In the genomic region with DNA sequence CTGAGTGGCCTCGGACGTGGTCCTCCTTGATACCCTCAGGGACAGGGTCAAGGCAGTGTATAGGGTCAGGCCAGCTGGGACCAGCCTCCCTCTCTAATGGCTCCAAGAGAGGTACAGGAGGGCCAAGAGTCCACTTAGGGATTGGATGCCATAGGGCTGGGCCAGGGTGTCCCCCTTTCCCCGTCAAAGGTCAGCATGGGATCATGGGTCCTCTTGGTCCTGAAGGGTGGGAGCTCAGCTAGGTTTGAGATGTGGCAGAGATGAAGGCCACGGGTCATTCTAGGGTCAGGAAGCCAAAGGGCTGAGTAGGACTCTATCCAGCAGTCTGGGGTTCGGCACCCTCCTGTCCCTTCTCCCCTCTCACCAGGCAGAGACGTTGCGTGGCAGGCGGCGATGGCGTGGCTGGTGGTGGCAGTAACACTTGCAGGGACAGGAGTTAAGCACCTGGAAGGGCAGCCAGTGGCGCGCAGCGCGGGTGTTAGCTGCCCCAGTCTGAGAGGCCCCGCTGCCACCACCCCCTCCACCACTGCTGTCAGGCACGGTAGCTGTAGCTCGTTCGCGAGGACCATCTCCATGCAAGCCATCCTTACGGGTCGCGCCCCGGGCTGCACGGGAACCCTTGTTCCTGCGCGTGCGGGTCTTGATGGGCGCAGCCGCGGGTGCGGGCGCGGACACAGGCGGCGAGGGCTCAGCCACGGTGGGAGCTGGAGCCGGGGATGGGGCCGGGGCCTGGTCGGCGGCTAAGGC, we compare ENCODE assay signal across 29 cellular contexts. TPM values are rescaled to one million over a fixed set of nuclear protein-coding genes. Genes with fewer than 3 reads are reported as not detected.
DNase-seq lines count a peak whose midpoint lies in the region; ATAC-seq, FAIRE-seq and TF ChIP-seq lines count a peak whose summit lies in the region.
"Had no signal": no experiment of that assay in that cellular context is flagged by ENCODE, and none has a peak within 500 bp of the region (broad histone marks: within the 10 kb centered on the region; RNA-seq: fewer than 3 reads in every experiment).

No MANE protein-coding gene starts in this region.

- intact Hi-C loops in activated CD4-positive, alpha-beta T cell treated with anti-CD3 and anti-CD28 coated beads, Interleukin-2, amount 10 ng/mL, durations not matched to agents 24 days and 14 days (cut with micrococcal nuclease), result no loop called here
- intact Hi-C loops in body of pancreas (cut with DNase I), result no loop called here

- DNase-seq in activated CD4-positive, alpha-beta T cell treated with anti-CD3 and anti-CD28 coated beads, Interleukin-2, amount 10 ng/mL, durations not matched to agents 24 days and 14 days, result no peak
- DNase-seq in activated CD4-positive, alpha-beta T cell treated with anti-CD3 and anti-CD28 coated beads, Interleukin-2, amount 50 U/mL, for 4 hours, result no peak
- DNase-seq in H7 (no peak), bronchial epithelial cell (ENCODE audit: low read depth) (no peak), progenitor cell of endocrine pancreas (ENCODE audit: low spot score, unreplicated experiment) (no peak), body of pancreas (no peak)
- no peak for DNase-seq in activated CD4-positive, alpha-beta memory T cell treated with anti-CD3 and anti-CD28 coated beads, Interleukin-2, amount 10 ng/mL, durations not matched to agents 7 days and 5 days
- DNase-seq: activated CD8-positive, alpha-beta T cell treated with anti-CD3 and anti-CD28 coated beads, Interleukin-2, amount 10 ng/mL, durations not matched to agents 7 days and 5 days; activated naive CD4-positive, alpha-beta T cell; Calu3; DND-41; esophagus squamous epithelium; lower lobe of right lung; MG63; mucosa of descending colon; NCI-H1417; NCI-H2081; NCI-H345; NCI-H774 had no signal

- H3K4me3 Mint-ChIP-seq in activated CD4-positive, alpha-beta T cell treated with anti-CD3 and anti-CD28 coated beads, Interleukin-2, amount 10 ng/mL, durations not matched to agents 24 days and 14 days, result peak overlapping the region; percentile 19
- H3K4me3 Mint-ChIP-seq in progenitor cell of endocrine pancreas (ENCODE audit: low read depth), result no peak overlapping the region
- no peak overlapping the region for H3K4me3 Mint-ChIP-seq in activated CD4-positive, alpha-beta memory T cell treated with anti-CD3 and anti-CD28 coated beads, Interleukin-2, amount 10 ng/mL, durations not matched to agents 7 days and 5 days
- H3K4me3 Mint-ChIP-seq: activated CD8-positive, alpha-beta T cell treated with anti-CD3 and anti-CD28 coated beads, Interleukin-2, amount 10 ng/mL, durations not matched to agents 7 days and 5 days had no signal

- ATAC-seq in body of pancreas, result no peak
- ATAC-seq in HG02759 (IDR thresholded peaks at IDR 0.05; ENCODE audit: unreplicated experiment), result no peak
- ATAC-seq: activated CD8-positive, alpha-beta T cell treated with anti-CD3 and anti-CD28 coated beads, Interleukin-2, amount 10 ng/mL, durations not matched to agents 7 days and 5 days; gastrocnemius medialis; HCT116; lower lobe of right lung; mucosa of descending colon had no signal

- peaks cover 11% of the 10 kb centered on the region for H3K27me3 Mint-ChIP-seq in activated CD4-positive, alpha-beta T cell treated with anti-CD3 and anti-CD28 coated beads, Interleukin-2, amount 10 ng/mL, durations not matched to agents 24 days and 14 days
- peaks cover 4% of the 10 kb centered on the region for H3K27me3 Mint-ChIP-seq in progenitor cell of endocrine pancreas
- peaks cover 19% of the 10 kb centered on the region for H3K27me3 Mint-ChIP-seq in activated CD4-positive, alpha-beta memory T cell treated with anti-CD3 and anti-CD28 coated beads, Interleukin-2, amount 10 ng/mL, durations not matched to agents 7 days and 5 days

- no peak for TF ChIP-seq CTCF in bronchial epithelial cell (IDR thresholded peaks at IDR 0.05; ENCODE audit: insufficient read depth, low read length, severe bottlenecking)
- no peak for TF ChIP-seq CTCF in progenitor cell of endocrine pancreas (IDR thresholded peaks at IDR 0.05; ENCODE audit: unreplicated experiment)
- TF ChIP-seq CTCF in body of pancreas (IDR thresholded peaks at IDR 0.05), result no peak

- H3K27ac ChIP-seq in body of pancreas, result no peak overlapping the region
- H3K27ac ChIP-seq: breast epithelium, esophagus squamous epithelium, gastrocnemius medialis, lower lobe of right lung, upper lobe of left lung had no signal

- H3K4me3 ChIP-seq in H7 (ENCODE audit: insufficient read depth, low read depth, low read length) (peak overlapping the region; percentile 59; the same call in 1 of the 2 replicates), bronchial epithelial cell (ENCODE audit: low read depth, low read length) (no peak overlapping the region), body of pancreas (no peak overlapping the region)
- H3K4me3 ChIP-seq: breast epithelium, esophagus squamous epithelium, gastrocnemius medialis, lower lobe of right lung, MG63, mucosa of descending colon, upper lobe of left lung had no signal

- H3K36me3 ChIP-seq in H7 (replicated peaks; ENCODE audit: control insufficient read depth, insufficient read depth, low read length) (peaks cover 16% of the 10 kb centered on the region), bronchial epithelial cell (ENCODE audit: control insufficient read depth, insufficient read depth, low read length) (peaks cover 18% of the 10 kb centered on the region), body of pancreas (replicated peaks in 1 of 2; ENCODE audit: insufficient read depth in 1 of 2, low read depth in 2 of 2) (peaks cover 12 to 25% of the 10 kb centered on the region in 2 donors)

- H3K4me1 Mint-ChIP-seq in activated CD4-positive, alpha-beta T cell treated with anti-CD3 and anti-CD28 coated beads, Interleukin-2, amount 10 ng/mL, durations not matched to agents 24 days and 14 days, result peaks cover 16% of the 10 kb centered on the region
- H3K4me1 Mint-ChIP-seq in progenitor cell of endocrine pancreas (ENCODE audit: low read depth), result peaks cover 9% of the 10 kb centered on the region
- H3K4me1 Mint-ChIP-seq in activated CD4-positive, alpha-beta memory T cell treated with anti-CD3 and anti-CD28 coated beads, Interleukin-2, amount 10 ng/mL, durations not matched to agents 7 days and 5 days, result peaks cover 31% of the 10 kb centered on the region

- H3K27me3 ChIP-seq in H7 (ENCODE audit: control insufficient read depth, insufficient read depth, low read length) (peaks cover 20% of the 10 kb centered on the region), bronchial epithelial cell (ENCODE audit: control insufficient read depth, insufficient read depth, low read length) (no peaks in the 10 kb centered on the region), body of pancreas (no peaks in the 10 kb centered on the region)
- H3K27me3 ChIP-seq: breast epithelium, MG63 had no signal

- no peaks in the 10 kb centered on the region for H3K9me3 ChIP-seq in body of pancreas
- H3K9me3 ChIP-seq: breast epithelium, esophagus squamous epithelium, gastrocnemius medialis, lower lobe of right lung, MG63, mucosa of descending colon, upper lobe of left lung had no signal

- no peaks in the 10 kb centered on the region for H3K9me3 Mint-ChIP-seq in activated CD4-positive, alpha-beta T cell treated with anti-CD3 and anti-CD28 coated beads, Interleukin-2, amount 10 ng/mL, durations not matched to agents 24 days and 14 days
- no peaks in the 10 kb centered on the region for H3K9me3 Mint-ChIP-seq in progenitor cell of endocrine pancreas (ENCODE audit: low read depth)
- no peaks in the 10 kb centered on the region for H3K9me3 Mint-ChIP-seq in activated CD4-positive, alpha-beta memory T cell treated with anti-CD3 and anti-CD28 coated beads, Interleukin-2, amount 10 ng/mL, durations not matched to agents 7 days and 5 days
- H3K9me3 Mint-ChIP-seq: activated B cell treated with CpG ODN at 0.5 μM for 24 hours; dendritic cell treated with granulocyte-macrophage colony-stimulating factor and Interleukin-4, amounts not matched to agents 40 ng/mL and 50 ng/mL, for 4 days had no signal

- FAIRE-seq in bronchial epithelial cell (lab: Jason Lieb, UNC), result peak; percentile 68
- FAIRE-seq: A204.1, GM12892 had no signal

- no peak for TF ChIP-seq POLR2A in body of pancreas (IDR thresholded peaks at IDR 0.05)

- WGBS in body of pancreas, 2 donors, result 91 to 92% methylated on average over 24 to 25 of the region's 40 CpGs

- CTCF ChIA-PET in activated CD4-positive, alpha-beta memory T cell treated with anti-CD3 and anti-CD28 coated beads, Interleukin-2, amount 10 ng/mL, durations not matched to agents 7 days and 5 days (lab: Charles Lee), result interaction anchor here (1.1 to 2.2 kb wide), 2 partner anchors 9 to 141 kb away, joined by 3 to 6 read pairs; no protein-coding TSS in a partner anchor

- POLR2A ChIA-PET in activated CD4-positive, alpha-beta memory T cell treated with anti-CD3 and anti-CD28 coated beads, Interleukin-2, amount 10 ng/mL, durations not matched to agents 7 days and 5 days (lab: Charles Lee), result interaction anchor here (2.8 to 3.0 kb wide), 2 partner anchors 10 kb away, joined by 16 to 17 read pairs; partner anchors contain the start of gene PSMD8

- H3K36me3 Mint-ChIP-seq in activated CD4-positive, alpha-beta T cell treated with anti-CD3 and anti-CD28 coated beads, Interleukin-2, amount 10 ng/mL, durations not matched to agents 24 days and 14 days (ENCODE audit: low read depth), result peaks cover 44% of the 10 kb centered on the region
- peaks cover 17% of the 10 kb centered on the region for H3K36me3 Mint-ChIP-seq in progenitor cell of endocrine pancreas (ENCODE audit: insufficient read depth)
- peaks cover 43% of the 10 kb centered on the region for H3K36me3 Mint-ChIP-seq in activated CD4-positive, alpha-beta memory T cell treated with anti-CD3 and anti-CD28 coated beads, Interleukin-2, amount 10 ng/mL, durations not matched to agents 7 days and 5 days (ENCODE audit: low read depth)

- no peak overlapping the region for H3K27ac Mint-ChIP-seq in activated CD4-positive, alpha-beta T cell treated with anti-CD3 and anti-CD28 coated beads, Interleukin-2, amount 10 ng/mL, durations not matched to agents 24 days and 14 days
- H3K27ac Mint-ChIP-seq in progenitor cell of endocrine pancreas, result peak overlapping the region; percentile 20
- H3K27ac Mint-ChIP-seq in activated CD4-positive, alpha-beta memory T cell treated with anti-CD3 and anti-CD28 coated beads, Interleukin-2, amount 10 ng/mL, durations not matched to agents 7 days and 5 days, result no peak overlapping the region
- H3K27ac Mint-ChIP-seq: activated B cell treated with CpG ODN at 0.5 μM for 24 hours; activated CD8-positive, alpha-beta T cell treated with anti-CD3 and anti-CD28 coated beads, Interleukin-2, amount 10 ng/mL, durations not matched to agents 7 days and 5 days; dendritic cell treated with granulocyte-macrophage colony-stimulating factor and Interleukin-4, amounts not matched to agents 40 ng/mL and 50 ng/mL, for 4 days had no signal

- peaks cover 29% of the 10 kb centered on the region for H3K4me1 ChIP-seq in body of pancreas

RNA-seq across cellular contexts. Expression of gene GGN, which starts 2.6 kb away (rescaled TPM):
- total RNA-seq in activated CD4-positive, alpha-beta T cell treated with anti-CD3 and anti-CD28 coated beads, Interleukin-2, amount 10 ng/mL, durations not matched to agents 24 days and 14 days, result 0.47 and 1.0 TPM in 2 replicates
- 0.11 and 0.21 TPM in 2 replicates for total RNA-seq in H7 (2014; rRNA removed; shearing (Covaris generic))
- total RNA-seq in bronchial epithelial cell (under 0.01 and 0.13 TPM in 2 replicates), progenitor cell of endocrine pancreas (2.8 and 3.3 TPM in 2 replicates), body of pancreas (under 1 TPM in 1 of 2 donors, not detected in 1; 0.78 TPM)
- under 1 TPM; 0.28 to 0.40 TPM for total RNA-seq in activated CD4-positive, alpha-beta memory T cell treated with anti-CD3 and anti-CD28 coated beads, Interleukin-2, amount 10 ng/mL, durations not matched to agents 7 days and 5 days
- total RNA-seq: activated CD8-positive, alpha-beta T cell treated with anti-CD3 and anti-CD28 coated beads, Interleukin-2, amount 10 ng/mL, durations not matched to agents 7 days and 5 days had no signal

RNA-seq across cellular contexts. Expression of gene SPRED3, which starts 3.3 kb away (rescaled TPM):
- total RNA-seq in activated CD4-positive, alpha-beta T cell treated with anti-CD3 and anti-CD28 coated beads, Interleukin-2, amount 10 ng/mL, durations not matched to agents 24 days and 14 days, result 2.9 and 3.0 TPM in 2 replicates
- 1.6 and 4.2 TPM in 2 replicates for total RNA-seq in H7 (2014; rRNA removed; shearing (Covaris generic))
- 0.13 and 0.26 TPM in 2 replicates for total RNA-seq in bronchial epithelial cell
- 13.0 and 13.6 TPM in 2 replicates for total RNA-seq in progenitor cell of endocrine pancreas
- under 1 TPM; under 0.01 to 0.52 TPM for total RNA-seq in body of pancreas
- 1 to 10 TPM; 2.1 to 3.8 TPM for total RNA-seq in activated CD4-positive, alpha-beta memory T cell treated with anti-CD3 and anti-CD28 coated beads, Interleukin-2, amount 10 ng/mL, durations not matched to agents 7 days and 5 days

RNA-seq across cellular contexts. Expression of gene PSMD8, which starts 10.9 kb away (rescaled TPM):
- total RNA-seq in activated CD4-positive, alpha-beta T cell treated with anti-CD3 and anti-CD28 coated beads, Interleukin-2, amount 10 ng/mL, durations not matched to agents 24 days and 14 days, result 314 and 315 TPM in 2 replicates
- 229 and 270 TPM in 2 replicates for total RNA-seq in H7 (2014; rRNA removed; shearing (Covaris generic))
- 209 and 260 TPM in 2 replicates for total RNA-seq in bronchial epithelial cell
- 122 and 128 TPM in 2 replicates for total RNA-seq in progenitor cell of endocrine pancreas
- 10 to 100 TPM; 49.4 to 68.7 TPM for total RNA-seq in body of pancreas
- total RNA-seq in activated CD4-positive, alpha-beta memory T cell treated with anti-CD3 and anti-CD28 coated beads, Interleukin-2, amount 10 ng/mL, durations not matched to agents 7 days and 5 days, result 100 to 1,000 TPM; 167 to 178 TPM

RNA-seq across cellular contexts. Expression of gene FAM98C, which starts 17.7 kb away (rescaled TPM):
- total RNA-seq in activated CD4-positive, alpha-beta T cell treated with anti-CD3 and anti-CD28 coated beads, Interleukin-2, amount 10 ng/mL, durations not matched to agents 24 days and 14 days, result 25.3 and 30.4 TPM in 2 replicates
- 4.6 and 6.4 TPM in 2 replicates for total RNA-seq in H7 (2014; rRNA removed; shearing (Covaris generic))
- total RNA-seq in bronchial epithelial cell (15.0 and 15.6 TPM in 2 replicates), progenitor cell of endocrine pancreas (14.7 and 19.6 TPM in 2 replicates), body of pancreas (10 to 100 TPM; 24.9 to 51.4 TPM)
- 10 to 100 TPM; 34.7 to 36.5 TPM for total RNA-seq in activated CD4-positive, alpha-beta memory T cell treated with anti-CD3 and anti-CD28 coated beads, Interleukin-2, amount 10 ng/mL, durations not matched to agents 7 days and 5 days

RNA-seq across cellular contexts. Expression of gene RASGRP4, which starts 40.8 kb away (rescaled TPM):
- total RNA-seq in activated CD4-positive, alpha-beta T cell treated with anti-CD3 and anti-CD28 coated beads, Interleukin-2, amount 10 ng/mL, durations not matched to agents 24 days and 14 days, result 2.1 and 2.2 TPM in 2 replicates
- total RNA-seq in H7 (2014; rRNA removed; shearing (Covaris generic)), result 1.2 and 2.1 TPM in 2 replicates
- not detected in 2 replicates for total RNA-seq in bronchial epithelial cell
- not detected in 2 replicates for total RNA-seq in progenitor cell of endocrine pancreas
- 1 to 10 TPM; 1.6 to 4.6 TPM for total RNA-seq in body of pancreas
- total RNA-seq in activated CD4-positive, alpha-beta memory T cell treated with anti-CD3 and anti-CD28 coated beads, Interleukin-2, amount 10 ng/mL, durations not matched to agents 7 days and 5 days, result 10 to 100 TPM; 19.5 to 20.0 TPM
- total RNA-seq: Calu3, kidney epithelial cell had no signal
